13 cellular contexts compared by ENCODE assay signal in the genomic region with DNA sequence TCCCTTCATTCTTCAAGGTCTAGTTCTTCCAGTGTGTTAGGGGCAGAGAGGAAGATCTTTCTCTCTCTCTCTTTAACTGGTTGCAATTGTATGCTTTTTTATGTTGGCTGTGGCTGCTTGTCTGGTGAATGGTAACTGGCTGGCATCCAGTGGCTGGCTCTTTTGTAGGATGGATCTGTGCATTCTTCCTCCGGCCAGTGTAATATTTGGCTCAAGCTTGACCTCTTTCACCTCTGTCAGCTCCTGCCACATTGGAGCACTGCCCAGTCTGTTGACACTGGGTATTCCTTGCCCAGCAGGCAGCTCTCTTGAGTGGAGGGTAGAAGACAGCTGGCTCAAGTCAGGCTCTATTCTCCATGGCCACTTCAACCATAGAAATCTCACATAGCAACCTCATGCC.
A peak's percentile ranks its signal among the peaks of the same experiment; 100 is the strongest.
DNase-seq lines count a peak whose midpoint lies in the region; ATAC-seq and TF ChIP-seq lines count a peak whose summit lies in the region.
"Had no signal": no experiment of that assay in that cellular context is flagged by ENCODE, and none has a peak within 500 bp of the region (broad histone marks: within the 10 kb centered on the region; RNA-seq: fewer than 3 reads in every experiment).

No MANE protein-coding gene starts in this region.

- H3K36me3 ChIP-seq in psoas muscle (ENCODE audit: insufficient read depth in 1 of 2, low read depth in 1 of 2), result no peaks in the 10 kb centered on the region
- H3K36me3 ChIP-seq in prostate gland, result no peaks in the 10 kb centered on the region
- H3K36me3 ChIP-seq: esophagus muscularis mucosa had no signal

- no peaks in the 10 kb centered on the region for H3K9me3 ChIP-seq in psoas muscle
- H3K9me3 ChIP-seq in prostate gland, result no peaks in the 10 kb centered on the region
- H3K9me3 ChIP-seq: esophagus muscularis mucosa had no signal

- H3K27me3 ChIP-seq in psoas muscle (ENCODE audit: insufficient read depth in 3 of 3, low read length in 2 of 3) (no peaks in the 10 kb centered on the region), prostate gland (replicated peaks; ENCODE audit: insufficient read depth) (no peaks in the 10 kb centered on the region)
- H3K27me3 ChIP-seq: esophagus muscularis mucosa had no signal

- WGBS in psoas muscle, 3 donors, result 15 to 36% (median 25%) methylated on average over 1 of the region's 1 CpG
- 16% methylated on average over 1 of the region's 1 CpG for whole genome bisulfite sequencing in prostate gland

- no peak for TF ChIP-seq POLR2A in prostate gland (IDR thresholded peaks at IDR 0.05)

- H3K4me3 ChIP-seq in psoas muscle, result no peak overlapping the region
- H3K4me3 ChIP-seq in prostate gland, result no peak overlapping the region
- H3K4me3 ChIP-seq: esophagus muscularis mucosa had no signal

- H3K4me3 Mint-ChIP-seq in Calu3 (ENCODE audit: low read depth, unreplicated experiment), result no peak overlapping the region
- H3K4me3 Mint-ChIP-seq: activated CD8-positive, alpha-beta T cell treated with anti-CD3 and anti-CD28 coated beads, Interleukin-2, amount 10 ng/mL, durations not matched to agents 7 days and 5 days; CD4-positive, alpha-beta memory T cell; naive B cell had no signal

- peaks cover 2% of the 10 kb centered on the region for H3K9me3 Mint-ChIP-seq in Calu3 (ENCODE audit: low read depth, unreplicated experiment)

- H3K36me3 Mint-ChIP-seq in Calu3 (ENCODE audit: insufficient read depth, unreplicated experiment), result no peaks in the 10 kb centered on the region
- H3K36me3 Mint-ChIP-seq: CD4-positive, alpha-beta memory T cell; naive B cell had no signal

- TF ChIP-seq CTCF in psoas muscle (IDR thresholded peaks at IDR 0.05), result no peak
- TF ChIP-seq CTCF in prostate gland (IDR thresholded peaks at IDR 0.05), result no peak
- no peak for TF ChIP-seq CTCF in Calu3 (IDR thresholded peaks at IDR 0.05; ENCODE audit: unreplicated experiment)

- H3K27ac Mint-ChIP-seq in Calu3 (ENCODE audit: unreplicated experiment), result no peak overlapping the region
- H3K27ac Mint-ChIP-seq: activated CD8-positive, alpha-beta T cell treated with anti-CD3 and anti-CD28 coated beads, Interleukin-2, amount 10 ng/mL, durations not matched to agents 7 days and 5 days; CD4-positive, alpha-beta memory T cell; naive B cell had no signal

- intact Hi-C loops in psoas muscle (cut with DNase I), result no loop called here
- intact Hi-C loops in prostate gland (cut with DNase I), result no loop called here
- intact Hi-C loops in Calu3 (cut with micrococcal nuclease; ENCODE audit: unreplicated experiment), result loop anchor here (1.0 kb wide), 1 partner anchor 7 kb away; no protein-coding TSS in a partner anchor

- peak in 3 of 4 donors; percentile 37 to 49 (median 38) for ATAC-seq in psoas muscle
- ATAC-seq: activated CD8-positive, alpha-beta T cell treated with anti-CD3 and anti-CD28 coated beads, Interleukin-2, amount 10 ng/mL, durations not matched to agents 7 days and 5 days had no signal

- H3K4me1 Mint-ChIP-seq in Calu3 (ENCODE audit: low read depth, unreplicated experiment), result no peaks in the 10 kb centered on the region
- H3K4me1 Mint-ChIP-seq: CD4-positive, alpha-beta memory T cell; naive B cell had no signal

- BruUV-seq in Calu3 (replicated peaks; lab: Mats Ljungman, UMichigan), result no TSS peak

- DNase-seq in GM03348 (ENCODE audit: low spot score), result peak; percentile 20
- DNase-seq in NCI-H69 (lab: John Stamatoyannopoulos, UW), result peak; percentile 79
- DNase-seq in glomerular visceral epithelial cell (ENCODE audit: extremely low spot score), result peak; percentile 87
- no peak for DNase-seq in psoas muscle
- DNase-seq in prostate gland (ENCODE audit: low spot score), result no peak
- DNase-seq in RPMI8226, result no peak
- DNase-seq in Calu3, result no peak
- DNase-seq in SKM-1 (lab: John Stamatoyannopoulos, UW; ENCODE audit: unreplicated experiment), result no peak
- DNase-seq: activated CD8-positive, alpha-beta T cell treated with anti-CD3 and anti-CD28 coated beads, Interleukin-2, amount 10 ng/mL, durations not matched to agents 7 days and 5 days; CD4-positive, alpha-beta memory T cell; naive B cell had no signal

- H3K27ac ChIP-seq in psoas muscle (no peak overlapping the region), prostate gland (no peak overlapping the region)
- H3K27ac ChIP-seq: esophagus muscularis mucosa, KMS-11 had no signal

- H3K27me3 Mint-ChIP-seq in Calu3 (ENCODE audit: unreplicated experiment), result no peaks in the 10 kb centered on the region
- H3K27me3 Mint-ChIP-seq: naive B cell had no signal

- CTCF ChIA-PET in Calu3 (lab: Charles Lee), result no interaction called here

- H3K4me1 ChIP-seq in psoas muscle (peaks cover 3% of the 10 kb centered on the region), prostate gland (replicated peaks) (no peaks in the 10 kb centered on the region)

Comparison
In these comparisons a context has a peak if more than half of its experiments do, and no peak if none do; other contexts are left out.
1. DNase-seq: peak in GM03348 (single experiment), NCI-H69 (single experiment) and glomerular visceral epithelial cell (single experiment); none in psoas muscle (0 of 2), prostate gland (single experiment), RPMI8226 (single experiment), Calu3 (single experiment) and SKM-1 (single experiment).